ENCODE assay signal across 12 cellular contexts in genomic region chr16:81189100-81189664, GRCh38. TPM values are rescaled to one million over a fixed set of nuclear protein-coding genes. Genes with fewer than 3 reads are reported as not detected.
A peak's percentile ranks its signal among the peaks of the same experiment; 100 is the strongest.
DNase-seq lines count a peak whose midpoint lies in the region; ATAC-seq and TF ChIP-seq lines count a peak whose summit lies in the region.
"Had no signal": no experiment of that assay in that cellular context is flagged by ENCODE, and none has a peak within 500 bp of the region (broad histone marks: within the 10 kb centered on the region; RNA-seq: fewer than 3 reads in every experiment).

No MANE protein-coding gene starts in this region.

- H3K36me3 ChIP-seq in left ventricle myocardium inferior: no peaks in the 10 kb centered on the region
- H3K36me3 ChIP-seq: neutrophil had no signal

- peak overlapping the region; percentile 65 for H3K27ac ChIP-seq in angular gyrus (ENCODE audit: low read depth, low read length)
- H3K27ac ChIP-seq in left ventricle myocardium inferior (replicated peaks): peak overlapping the region; percentile 67
- H3K27ac ChIP-seq: neutrophil had no signal

- DNase-seq in AG09319 (ENCODE audit: extremely low read depth, low read depth): peak; percentile 38
- DNase-seq in left ventricle myocardium inferior: peak; percentile 85
- peak; percentile 73 for DNase-seq in pons (ENCODE audit: low spot score)
- DNase-seq in NCI-H526 treated with DMSO at 0.1 percent for 48 hours (lab: John Stamatoyannopoulos, UW): no peak
- DNase-seq: CD4-positive, CD25-positive, alpha-beta regulatory T cell; GOT3; NCI-H2227 treated with DMSO at 0.1 percent for 48 hours had no signal

- H3K27me3 ChIP-seq in left ventricle myocardium inferior (ENCODE audit: low read depth): peaks cover 3% of the 10 kb centered on the region
- H3K27me3 ChIP-seq: neutrophil had no signal

- no peaks in the 10 kb centered on the region for H3K9me3 ChIP-seq in left ventricle myocardium inferior (replicated peaks)
- H3K9me3 ChIP-seq: neutrophil had no signal

- peaks cover 15% of the 10 kb centered on the region for H3K4me1 ChIP-seq in left ventricle myocardium inferior

- TF ChIP-seq CTCF in AG09319 (IDR thresholded peaks at IDR 0.05; ENCODE audit: low read depth, low read length): no peak
- TF ChIP-seq CTCF in left ventricle myocardium inferior (IDR thresholded peaks at IDR 0.05; ENCODE audit: borderline replicate concordance): no peak

- intact Hi-C loops in left ventricle myocardium inferior (cut with micrococcal nuclease): no loop called here

- H3K4me3 ChIP-seq in left ventricle myocardium inferior: no peak overlapping the region

- ATAC-seq in GM18520 (IDR thresholded peaks at IDR 0.05; ENCODE audit: unreplicated experiment) (no peak), GM18868 (IDR thresholded peaks at IDR 0.05; ENCODE audit: unreplicated experiment) (no peak), HG02763 (IDR thresholded peaks at IDR 0.05; ENCODE audit: unreplicated experiment) (no peak)

RNA-seq across cellular contexts. Expression of gene BCO1, which starts 49.3 kb away (rescaled TPM):
- not detected for total RNA-seq in left ventricle myocardium inferior
- total RNA-seq: CD4-positive, CD25-positive, alpha-beta regulatory T cell had no signal
